In genomic region chr20:11687546-11688292, GRCh38 we compare ENCODE assay signal across 1 cellular context.
A peak's percentile ranks its signal among the peaks of the same experiment; 100 is the strongest.
TF ChIP-seq lines count a peak whose summit lies in the region.

No MANE protein-coding gene starts in this region.

TF ChIP-seq in HepG2, 621 proteins besides CTCF, POLR2A, EP300 and RAD21 (continued from another document and continues in another):
- TF ChIP-seq ZNF557 (CRISPR knock-in tag; IDR thresholded peaks at IDR 0.05) (no peak), SAP130 (CRISPR knock-in tag; IDR thresholded peaks at IDR 0.05; ENCODE audit: low read depth) (peak; percentile 84), MLXIP (CRISPR knock-in tag; IDR thresholded peaks at IDR 0.05; ENCODE audit: borderline replicate concordance) (no peak), ZNF674 (CRISPR knock-in tag; IDR thresholded peaks at IDR 0.05; ENCODE audit: low read depth) (no peak), PRDM15 (CRISPR knock-in tag; IDR thresholded peaks at IDR 0.05) (no peak), ZNF335 (CRISPR knock-in tag; IDR thresholded peaks at IDR 0.05) (peak; percentile 49; the same call in 1 of the 2 replicates), TAF15 (IDR thresholded peaks at IDR 0.05; ENCODE audit: low read depth, low read length, poor library complexity, severe bottlenecking) (no peak), THRA (CRISPR knock-in tag; IDR thresholded peaks at IDR 0.05; ENCODE audit: borderline replicate concordance) (no peak), FOXP1 (IDR thresholded peaks at IDR 0.05) (peak; percentile 85; the same call in 1 of the 2 replicates), FOXP1 (CRISPR knock-in tag; IDR thresholded peaks at IDR 0.05) (peak; percentile 99), TRAFD1 (CRISPR knock-in tag; IDR thresholded peaks at IDR 0.05; ENCODE audit: borderline replicate concordance) (no peak), ZNF263 (CRISPR knock-in tag; IDR thresholded peaks at IDR 0.05) (no peak), MIXL1 (CRISPR knock-in tag; IDR thresholded peaks at IDR 0.05) (peak; percentile 98), ZNF605 (CRISPR knock-in tag; IDR thresholded peaks at IDR 0.05) (peak; percentile 69; the same call in 1 of the 2 replicates), TBX2 (CRISPR knock-in tag; IDR thresholded peaks at IDR 0.05; ENCODE audit: borderline replicate concordance) (peak; percentile 41; the same call in 1 of the 2 replicates), ZNF773 (CRISPR knock-in tag; IDR thresholded peaks at IDR 0.05; ENCODE audit: borderline replicate concordance) (no peak), AGO2 (optimal IDR thresholded peaks at IDR 0.05; ENCODE audit: low read depth, low read length) (no peak), ATF3 (CRISPR knock-in tag; IDR thresholded peaks at IDR 0.05) (no peak), ZNF33A (CRISPR knock-in tag; IDR thresholded peaks at IDR 0.05; ENCODE audit: borderline replicate concordance) (no peak; the same call in 1 of the 2 replicates), ZNF333 (CRISPR knock-in tag; IDR thresholded peaks at IDR 0.05; ENCODE audit: borderline replicate concordance) (no peak), TCF7 (IDR thresholded peaks at IDR 0.05; ENCODE audit: low read depth) (no peak), CEBPZ (IDR thresholded peaks at IDR 0.05; ENCODE audit: low read length) (no peak; the same call in 1 of the 2 replicates), ZNF362 (CRISPR knock-in tag; IDR thresholded peaks at IDR 0.05; ENCODE audit: borderline replicate concordance) (no peak), EED (CRISPR knock-in tag; IDR thresholded peaks at IDR 0.05) (no peak), ZNF430 (CRISPR knock-in tag; IDR thresholded peaks at IDR 0.05) (no peak), KLF6 (CRISPR knock-in tag; IDR thresholded peaks at IDR 0.05) (no peak), ZNF441 (CRISPR knock-in tag; IDR thresholded peaks at IDR 0.05; ENCODE audit: borderline replicate concordance) (peak; percentile 53; the same call in 1 of the 2 replicates), KLF11 (CRISPR knock-in tag; IDR thresholded peaks at IDR 0.05) (0 out of 2 replicates have a peak, but pooled peaks have one; percentile 62), CEBPB (IDR thresholded peaks at IDR 0.05; ENCODE audit: borderline replicate concordance, low read depth, low read length) (no peak), KLF12 (CRISPR knock-in tag; IDR thresholded peaks at IDR 0.05; ENCODE audit: borderline replicate concordance) (no peak), KLF15 (CRISPR knock-in tag; IDR thresholded peaks at IDR 0.05; ENCODE audit: borderline replicate concordance) (no peak), ZNF589 (CRISPR knock-in tag; conservative IDR thresholded peaks at IDR 0.05) (peak; percentile 55; the same call in 1 of the 2 replicates), FOSL2 (CRISPR knock-in tag; IDR thresholded peaks at IDR 0.05) (peak; percentile 96), FOXA3 (CRISPR knock-in tag; IDR thresholded peaks at IDR 0.05) (peak; percentile 95), ZNF770 (CRISPR knock-in tag; IDR thresholded peaks at IDR 0.05) (no peak), JDP2 (CRISPR knock-in tag; IDR thresholded peaks at IDR 0.05; ENCODE audit: borderline replicate concordance) (no peak), ZNF652 (CRISPR knock-in tag; IDR thresholded peaks at IDR 0.05; ENCODE audit: borderline replicate concordance, low read depth) (no peak), SRY (CRISPR knock-in tag; IDR thresholded peaks at IDR 0.05) (no peak), ATF6 (CRISPR knock-in tag; conservative IDR thresholded peaks at IDR 0.05) (no peak), FOXK1 (CRISPR knock-in tag; IDR thresholded peaks at IDR 0.05; ENCODE audit: borderline replicate concordance, low read depth) (peak; percentile 77), MXI1 (IDR thresholded peaks at IDR 0.05; ENCODE audit: borderline replicate concordance, low read depth, low read length) (peak; percentile 66; the same call in 1 of the 3 replicates), ZNF207 (IDR thresholded peaks at IDR 0.05; ENCODE audit: borderline replicate concordance) (no peak), E2F5 (CRISPR knock-in tag; conservative IDR thresholded peaks at IDR 0.05) (no peak)
